In the genomic region with DNA sequence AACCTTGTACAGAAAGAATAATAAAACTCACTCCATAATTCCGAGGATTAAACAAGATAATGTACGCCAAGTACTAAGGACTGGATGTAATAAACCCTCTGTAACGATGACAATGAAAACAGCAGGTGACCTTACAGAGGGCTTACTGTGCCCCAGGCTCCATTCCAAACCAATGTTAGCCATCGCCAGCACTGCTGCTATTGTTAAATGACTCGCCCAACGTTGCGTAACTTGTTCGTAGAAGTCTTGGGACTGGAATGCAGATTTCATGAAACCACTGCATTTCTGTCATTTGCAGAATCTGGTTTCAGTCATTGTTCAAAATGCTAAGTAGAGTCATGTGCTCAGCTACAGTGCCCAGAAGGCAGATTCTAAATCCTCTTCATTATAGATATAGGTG, we compare ENCODE assay signal across 1 cellular context.
TF ChIP-seq lines count a peak whose summit lies in the region.

No MANE protein-coding gene starts in this region.

TF ChIP-seq in HEK293, 187 proteins besides CTCF, POLR2A, EP300 and RAD21 (continued from another document):
- TF ChIP-seq, protein P1, sequence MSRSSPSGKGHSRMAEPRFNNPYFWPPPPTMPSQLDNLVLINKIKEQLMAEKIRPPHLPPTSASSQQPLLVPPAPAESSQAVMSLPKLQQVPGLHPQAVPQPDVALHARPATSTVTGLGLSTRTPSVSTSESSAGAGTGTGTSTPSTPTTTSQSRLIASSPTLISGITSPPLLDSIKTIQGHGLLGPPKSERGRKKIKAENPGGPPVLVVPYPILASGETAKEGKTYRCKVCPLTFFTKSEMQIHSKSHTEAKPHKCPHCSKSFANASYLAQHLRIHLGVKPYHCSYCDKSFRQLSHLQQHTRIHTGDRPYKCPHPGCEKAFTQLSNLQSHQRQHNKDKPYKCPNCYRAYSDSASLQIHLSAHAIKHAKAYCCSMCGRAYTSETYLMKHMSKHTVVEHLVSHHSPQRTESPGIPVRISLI (tag by site-specific recombination; IDR thresholded peaks at IDR 0.05), result no peak
- TF ChIP-seq PRDM1 (tag by site-specific recombination; IDR thresholded peaks at IDR 0.05), result no peak
- TF ChIP-seq TRIM28 (IDR thresholded peaks at IDR 0.05; ENCODE audit: borderline replicate concordance, low read length), result 0 out of 2 replicates have a peak, but pooled peaks have one; percentile 33
- no peak for TF ChIP-seq ZNF140 (tag by site-specific recombination; IDR thresholded peaks at IDR 0.05)
- TF ChIP-seq ZNF513 (tag by site-specific recombination; IDR thresholded peaks at IDR 0.05), result no peak
- no peak for TF ChIP-seq ZNF768 (tag by site-specific recombination; IDR thresholded peaks at IDR 0.05)
- TF ChIP-seq ZNF223 (tag by site-specific recombination; IDR thresholded peaks at IDR 0.05), result no peak
- TF ChIP-seq, protein P2, sequence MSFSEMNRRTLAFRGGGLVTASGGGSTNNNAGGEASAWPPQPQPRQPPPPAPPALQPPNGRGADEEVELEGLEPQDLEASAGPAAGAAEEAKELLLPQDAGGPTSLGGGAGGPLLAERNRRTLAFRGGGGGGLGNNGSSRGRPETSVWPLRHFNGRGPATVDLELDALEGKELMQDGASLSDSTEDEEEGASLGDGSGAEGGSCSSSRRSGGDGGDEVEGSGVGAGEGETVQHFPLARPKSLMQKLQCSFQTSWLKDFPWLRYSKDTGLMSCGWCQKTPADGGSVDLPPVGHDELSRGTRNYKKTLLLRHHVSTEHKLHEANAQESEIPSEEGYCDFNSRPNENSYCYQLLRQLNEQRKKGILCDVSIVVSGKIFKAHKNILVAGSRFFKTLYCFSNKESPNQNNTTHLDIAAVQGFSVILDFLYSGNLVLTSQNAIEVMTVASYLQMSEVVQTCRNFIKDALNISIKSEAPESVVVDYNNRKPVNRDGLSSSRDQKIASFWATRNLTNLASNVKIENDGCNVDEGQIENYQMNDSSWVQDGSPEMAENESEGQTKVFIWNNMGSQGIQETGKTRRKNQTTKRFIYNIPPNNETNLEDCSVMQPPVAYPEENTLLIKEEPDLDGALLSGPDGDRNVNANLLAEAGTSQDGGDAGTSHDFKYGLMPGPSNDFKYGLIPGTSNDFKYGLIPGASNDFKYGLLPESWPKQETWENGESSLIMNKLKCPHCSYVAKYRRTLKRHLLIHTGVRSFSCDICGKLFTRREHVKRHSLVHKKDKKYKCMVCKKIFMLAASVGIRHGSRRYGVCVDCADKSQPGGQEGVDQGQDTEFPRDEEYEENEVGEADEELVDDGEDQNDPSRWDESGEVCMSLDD (tag by site-specific recombination; IDR thresholded peaks at IDR 0.05), result no peak
- TF ChIP-seq ZNF530 (tag by site-specific recombination; IDR thresholded peaks at IDR 0.05; ENCODE audit: low read depth), result no peak
- 0 out of 2 replicates have a peak, but pooled peaks have one; percentile 29 for TF ChIP-seq IKZF3 (tag by site-specific recombination; IDR thresholded peaks at IDR 0.05)
- no peak for TF ChIP-seq ZBTB48 (tag by site-specific recombination; IDR thresholded peaks at IDR 0.05)
- TF ChIP-seq GLI2 (tag by site-specific recombination; IDR thresholded peaks at IDR 0.05; ENCODE audit: borderline replicate concordance, low read depth), result no peak
- no peak for TF ChIP-seq ZBTB49 (tag by site-specific recombination; IDR thresholded peaks at IDR 0.05; ENCODE audit: low read depth)
- TF ChIP-seq TCF7L2 (IDR thresholded peaks at IDR 0.05; ENCODE audit: borderline replicate concordance, low read depth, low read length), result no peak
- TF ChIP-seq ZNF221 (tag by site-specific recombination; IDR thresholded peaks at IDR 0.05; ENCODE audit: borderline replicate concordance), result no peak
- TF ChIP-seq OSR2 (tag by site-specific recombination; IDR thresholded peaks at IDR 0.05), result peak; percentile 38
- TF ChIP-seq ZNF747 (tag by site-specific recombination; IDR thresholded peaks at IDR 0.05), result no peak
